In the genomic region with DNA sequence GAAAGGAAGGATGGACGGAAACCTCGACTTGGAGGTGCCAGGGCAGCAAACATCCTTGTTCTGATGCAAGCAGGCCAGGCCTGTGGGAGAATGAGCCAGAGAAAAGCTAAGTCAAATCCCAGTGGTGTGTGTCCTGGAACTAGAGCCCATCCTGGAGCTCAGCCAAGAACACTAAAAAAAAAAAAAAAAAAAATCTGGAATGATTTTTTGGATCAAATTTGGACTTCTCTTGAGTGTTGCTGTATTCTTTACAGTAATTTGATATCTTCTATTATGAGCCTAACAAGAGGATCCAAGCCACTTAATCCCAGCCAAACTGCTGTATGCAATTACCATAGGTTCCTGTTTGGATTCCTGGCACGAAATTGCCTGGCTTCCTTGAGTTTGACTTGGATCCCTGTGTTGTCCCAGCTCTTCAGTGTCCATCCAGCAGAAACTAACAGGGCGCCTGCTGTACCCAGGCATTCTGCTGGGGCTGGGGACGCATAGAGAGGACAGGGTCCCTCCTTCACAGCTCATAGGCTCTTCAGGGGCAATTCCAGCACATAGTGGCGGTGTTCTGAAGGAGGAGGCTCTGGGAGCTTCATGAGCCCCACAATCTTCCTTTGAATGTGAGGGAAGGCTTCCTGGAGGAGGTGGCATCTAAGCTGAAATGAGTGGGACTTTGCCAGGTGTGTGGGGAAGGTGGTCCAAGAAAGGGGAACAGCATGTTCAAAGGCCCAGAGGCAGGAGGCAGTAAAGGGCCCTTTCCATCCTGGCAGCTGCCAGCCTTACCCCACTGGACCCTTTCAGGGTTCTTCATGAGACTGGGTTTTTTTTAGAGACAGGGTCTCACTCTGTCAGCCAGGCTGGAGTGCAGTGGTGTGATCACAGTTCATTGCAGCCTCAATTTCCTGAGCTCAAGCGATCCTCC, we compare ENCODE assay signal across 6 cellular contexts.
DNase-seq lines count a peak whose midpoint lies in the region; ATAC-seq lines count a peak whose summit lies in the region.

No MANE protein-coding gene starts in this region.

- peaks cover 33 to 35% of the 10 kb centered on the region in 2 donors for H3K36me3 ChIP-seq in stomach smooth muscle (ENCODE audit: control insufficient read depth in 2 of 2, insufficient read depth in 2 of 2, low read length in 2 of 2)

- no peak overlapping the region for H3K4me3 ChIP-seq in stomach smooth muscle (ENCODE audit: low read length in 2 of 2)

- no peaks in the 10 kb centered on the region for H3K27me3 ChIP-seq in stomach smooth muscle (ENCODE audit: control insufficient read depth in 1 of 2, insufficient read depth in 2 of 2, low read length in 2 of 2)

- DNase-seq in NCI-H128 (lab: John Stamatoyannopoulos, UW; ENCODE audit: unreplicated experiment) (peak; percentile 20), epidermal melanocyte (ENCODE audit: insufficient read length, low spot score) (peak; percentile 48), GF-D8 (lab: John Stamatoyannopoulos, UW) (no peak), T-helper 1 cell (no peak)

- no peak for ATAC-seq in GM21529 (IDR thresholded peaks at IDR 0.05; ENCODE audit: unreplicated experiment)

- peaks cover 16% of the 10 kb centered on the region for H3K4me1 ChIP-seq in stomach smooth muscle (ENCODE audit: control insufficient read depth, insufficient read depth, low read length)

- peak overlapping the region; percentile 62 for H3K27ac ChIP-seq in stomach smooth muscle (ENCODE audit: low read length)

- no peak overlapping the region for H3K9ac ChIP-seq in stomach smooth muscle (ENCODE audit: low read length in 2 of 2)

- no peaks in the 10 kb centered on the region for H3K9me3 ChIP-seq in stomach smooth muscle (ENCODE audit: control insufficient read depth in 2 of 2, low read length in 2 of 2)

Comparison
In these comparisons a context has a peak if more than half of its experiments do, and no peak if none do; other contexts are left out.
1. DNase-seq: peak in NCI-H128 (single experiment) and epidermal melanocyte (single experiment); none in GF-D8 (single experiment) and T-helper 1 cell (0 of 5).